ENCODE assay signal across 10 cellular contexts in genomic region chr12:75389706-75390105, GRCh38. TPM values are rescaled to one million over a fixed set of nuclear protein-coding genes. Genes with fewer than 3 reads are reported as not detected.
DNase-seq lines count a peak whose midpoint lies in the region; TF ChIP-seq lines count a peak whose summit lies in the region.
"Had no signal": no experiment of that assay in that cellular context is flagged by ENCODE, and none has a peak within 500 bp of the region (broad histone marks: within the 10 kb centered on the region; RNA-seq: fewer than 3 reads in every experiment).

No MANE protein-coding gene starts in this region.

- peaks cover 3% of the 10 kb centered on the region for H3K9me3 Mint-ChIP-seq in activated CD4-positive, alpha-beta T cell treated with anti-CD3 and anti-CD28 coated beads, Interleukin-2, amount 10 ng/mL, durations not matched to agents 24 days and 14 days
- H3K9me3 Mint-ChIP-seq in activated naive CD8-positive, alpha-beta T cell (ENCODE audit: low read depth) = peaks cover 5% of the 10 kb centered on the region

- H3K27me3 ChIP-seq in thyroid gland = no peaks in the 10 kb centered on the region

- H3K4me1 Mint-ChIP-seq in activated CD4-positive, alpha-beta T cell treated with anti-CD3 and anti-CD28 coated beads, Interleukin-2, amount 10 ng/mL, durations not matched to agents 24 days and 14 days = peaks cover 24% of the 10 kb centered on the region
- peaks cover 41% of the 10 kb centered on the region for H3K4me1 Mint-ChIP-seq in activated naive CD8-positive, alpha-beta T cell (ENCODE audit: low read depth)

- peak overlapping the region; percentile 53 to 98 (median 86) for H3K27ac ChIP-seq in thyroid gland
- H3K27ac ChIP-seq: HL-60 had no signal

- peaks cover 23% of the 10 kb centered on the region in 2 donors for H3K4me1 ChIP-seq in thyroid gland

- TF ChIP-seq POLR2A in thyroid gland (IDR thresholded peaks at IDR 0.05) = no peak

- no peaks in the 10 kb centered on the region for H3K9me3 ChIP-seq in thyroid gland

- H3K36me3 ChIP-seq in thyroid gland = no peaks in the 10 kb centered on the region

- no peak for DNase-seq in activated CD4-positive, alpha-beta T cell treated with anti-CD3 and anti-CD28 coated beads, Interleukin-2, amount 10 ng/mL, durations not matched to agents 24 days and 14 days
- DNase-seq in activated CD4-positive, alpha-beta T cell treated with anti-CD3 and anti-CD28 coated beads, Interleukin-2, amount 50 U/mL, for 4 hours = no peak
- DNase-seq in medulla oblongata (ENCODE audit: extremely low spot score) (peak; percentile 41), thyroid gland (no peak), cerebellum (ENCODE audit: low spot score) (no peak), GM19240 (ENCODE audit: insufficient read length, low spot score) (no peak)
- no peak for DNase-seq in stimulated activated CD4-positive, alpha-beta T cell treated with anti-CD3 and anti-CD28 coated beads, Interleukin-1b, Interleukin-23, amount 100 ng/mL, for 48 hours

- no peak overlapping the region for H3K4me3 ChIP-seq in thyroid gland (replicated peaks in 1 of 3)

- intact Hi-C loops in activated CD4-positive, alpha-beta T cell treated with anti-CD3 and anti-CD28 coated beads, Interleukin-2, amount 10 ng/mL, durations not matched to agents 24 days and 14 days (cut with micrococcal nuclease) = loop anchor here (2.0 to 10.0 kb wide), 5 partner anchors 55 to 1165 kb away; partner anchors contain the start of genes GLIPR1L1, OSBPL8 and PHLDA1
- intact Hi-C loops in thyroid gland (cut with DNase I) = no loop called here

- no peak for TF ChIP-seq CTCF in thyroid gland (IDR thresholded peaks at IDR 0.05)

- peak overlapping the region; percentile 92 for H3K27ac Mint-ChIP-seq in activated CD4-positive, alpha-beta T cell treated with anti-CD3 and anti-CD28 coated beads, Interleukin-2, amount 10 ng/mL, durations not matched to agents 24 days and 14 days
- H3K27ac Mint-ChIP-seq in activated naive CD8-positive, alpha-beta T cell = peak overlapping the region; percentile 98

- H3K36me3 Mint-ChIP-seq in activated CD4-positive, alpha-beta T cell treated with anti-CD3 and anti-CD28 coated beads, Interleukin-2, amount 10 ng/mL, durations not matched to agents 24 days and 14 days (ENCODE audit: low read depth) = no peaks in the 10 kb centered on the region
- no peaks in the 10 kb centered on the region for H3K36me3 Mint-ChIP-seq in activated naive CD8-positive, alpha-beta T cell

- no peaks in the 10 kb centered on the region for H3K27me3 Mint-ChIP-seq in activated CD4-positive, alpha-beta T cell treated with anti-CD3 and anti-CD28 coated beads, Interleukin-2, amount 10 ng/mL, durations not matched to agents 24 days and 14 days
- no peaks in the 10 kb centered on the region for H3K27me3 Mint-ChIP-seq in activated naive CD8-positive, alpha-beta T cell

- H3K4me3 Mint-ChIP-seq in activated CD4-positive, alpha-beta T cell treated with anti-CD3 and anti-CD28 coated beads, Interleukin-2, amount 10 ng/mL, durations not matched to agents 24 days and 14 days = peak overlapping the region; percentile 94
- peak overlapping the region; percentile 92 for H3K4me3 Mint-ChIP-seq in activated naive CD8-positive, alpha-beta T cell

- 55 to 59% methylated on average over 1 of the region's 1 CpG for WGBS in thyroid gland, 2 donors

RNA-seq across cellular contexts. Expression of gene GLIPR1L2, which starts 1.2 kb away (rescaled TPM):
- total RNA-seq in activated CD4-positive, alpha-beta T cell treated with anti-CD3 and anti-CD28 coated beads, Interleukin-2, amount 10 ng/mL, durations not matched to agents 24 days and 14 days = 0.36 TPM in 1 of 2 replicates, not detected in the other
- 1 to 10 TPM in 3 of 4 donors, under 1 TPM in 1; 0.38 to 6.5 (median 2.2) TPM for total RNA-seq in thyroid gland
- 1.5 TPM for total RNA-seq in cerebellum

RNA-seq across cellular contexts. Expression of gene GLIPR1L1, which starts 55.2 kb away (rescaled TPM):
- not detected in 2 replicates for total RNA-seq in activated CD4-positive, alpha-beta T cell treated with anti-CD3 and anti-CD28 coated beads, Interleukin-2, amount 10 ng/mL, durations not matched to agents 24 days and 14 days
- total RNA-seq in thyroid gland (not detected), cerebellum (not detected)
- total RNA-seq: omental fat pad had no signal

RNA-seq across cellular contexts. Expression of gene CAPS2, which starts 59.6 kb away (rescaled TPM):
- total RNA-seq in activated CD4-positive, alpha-beta T cell treated with anti-CD3 and anti-CD28 coated beads, Interleukin-2, amount 10 ng/mL, durations not matched to agents 24 days and 14 days = 0.54 and 1.5 TPM in 2 replicates
- total RNA-seq in thyroid gland (10 to 100 TPM; 19.2 to 38.9 (median 25.6) TPM), cerebellum (32.8 TPM)
